25 cellular contexts compared by ENCODE assay signal in genomic region chr19:54218960-54219661, GRCh38. TPM values are rescaled to one million over a fixed set of nuclear protein-coding genes. Genes with fewer than 3 reads are reported as not detected.
"Had no signal": no experiment of that assay in that cellular context is flagged by ENCODE, and none has a peak within 500 bp of the region (broad histone marks: within the 10 kb centered on the region; RNA-seq: fewer than 3 reads in every experiment).

No MANE protein-coding gene starts in this region.

- H3K27me3 ChIP-seq: cardiac muscle cell, right atrium auricular region, upper lobe of left lung had no signal

- H3K36me3 ChIP-seq: cardiac muscle cell had no signal

- H3K4me1 ChIP-seq: body of pancreas, psoas muscle, right atrium auricular region had no signal

- H3K4me3 ChIP-seq: body of pancreas, cardiac muscle cell, lower lobe of right lung, mucosa of descending colon, psoas muscle, right atrium auricular region, upper lobe of left lung had no signal

- DNase-seq: activated B cell treated with CpG ODN at 0.5 μM for 24 hours; activated CD4-positive, alpha-beta T cell treated with anti-CD3 and anti-CD28 coated beads for 36 hours; activated CD4-positive, alpha-beta T cell treated with anti-CD3 and anti-CD28 coated beads, Interleukin-2, amount 50 U/mL, for 4 hours; activated CD8-positive, alpha-beta memory T cell treated with anti-CD3 and anti-CD28 coated beads for 24 hours; activated CD8-positive, alpha-beta memory T cell treated with anti-CD3 and anti-CD28 coated beads, Interleukin-2, amount 50 U/mL, for 4 hours; activated naive CD4-positive, alpha-beta T cell treated with Interleukin-2 at 50 U/mL for 16 hours; activated T-cell treated with anti-CD3 and anti-CD28 coated beads, Interleukin-2, amount 50 U/mL, for 4 hours; amygdala; body of pancreas; effector CD4-positive, alpha-beta T cell; erythroblast; foreskin fibroblast; kidney; lower lobe of right lung; mesendoderm; mucosa of descending colon; psoas muscle; stimulated activated CD4-positive, alpha-beta T cell treated with anti-CD3 and anti-CD28 coated beads, Interleukin-4, amount 100 ng/mL, for 24 hours; stimulated activated naive CD8-positive, alpha-beta T cell treated with anti-CD3 and anti-CD28 coated beads, Interleukin-15, Interleukin-2, amounts not matched to agents 100 U/mL and 50 U/mL, for 24 hours; upper lobe of left lung had no signal

- ATAC-seq: activated CD4-positive, alpha-beta T cell treated with anti-CD3 and anti-CD28 coated beads for 36 hours; activated T-cell treated with anti-CD3 and anti-CD28 coated beads, Interleukin-2, amount 50 U/mL, for 4 hours; body of pancreas; left lobe of liver; lower lobe of right lung; mucosa of descending colon; psoas muscle; stimulated activated naive CD8-positive, alpha-beta T cell treated with anti-CD3 and anti-CD28 coated beads, Interleukin-15, Interleukin-2, amounts not matched to agents 100 U/mL and 50 U/mL, for 24 hours had no signal

- H3K27ac ChIP-seq: body of pancreas, cardiac muscle cell, lower lobe of right lung, psoas muscle, right atrium auricular region, upper lobe of left lung had no signal

- H3K9me3 ChIP-seq: body of pancreas, lower lobe of right lung, mucosa of descending colon, psoas muscle, right atrium auricular region, upper lobe of left lung had no signal

RNA-seq across cellular contexts. Expression of gene LILRB3, which starts 3.7 kb away (rescaled TPM):
- polyA plus RNA-seq: fibroblast of lung, neural cell had no signal

RNA-seq across cellular contexts. Expression of gene LILRA6, which starts 23.5 kb away (rescaled TPM):
- polyA plus RNA-seq: fibroblast of lung, neural cell had no signal
